Comparison of ENCODE assay signal across 9 cellular contexts in the genomic region with DNA sequence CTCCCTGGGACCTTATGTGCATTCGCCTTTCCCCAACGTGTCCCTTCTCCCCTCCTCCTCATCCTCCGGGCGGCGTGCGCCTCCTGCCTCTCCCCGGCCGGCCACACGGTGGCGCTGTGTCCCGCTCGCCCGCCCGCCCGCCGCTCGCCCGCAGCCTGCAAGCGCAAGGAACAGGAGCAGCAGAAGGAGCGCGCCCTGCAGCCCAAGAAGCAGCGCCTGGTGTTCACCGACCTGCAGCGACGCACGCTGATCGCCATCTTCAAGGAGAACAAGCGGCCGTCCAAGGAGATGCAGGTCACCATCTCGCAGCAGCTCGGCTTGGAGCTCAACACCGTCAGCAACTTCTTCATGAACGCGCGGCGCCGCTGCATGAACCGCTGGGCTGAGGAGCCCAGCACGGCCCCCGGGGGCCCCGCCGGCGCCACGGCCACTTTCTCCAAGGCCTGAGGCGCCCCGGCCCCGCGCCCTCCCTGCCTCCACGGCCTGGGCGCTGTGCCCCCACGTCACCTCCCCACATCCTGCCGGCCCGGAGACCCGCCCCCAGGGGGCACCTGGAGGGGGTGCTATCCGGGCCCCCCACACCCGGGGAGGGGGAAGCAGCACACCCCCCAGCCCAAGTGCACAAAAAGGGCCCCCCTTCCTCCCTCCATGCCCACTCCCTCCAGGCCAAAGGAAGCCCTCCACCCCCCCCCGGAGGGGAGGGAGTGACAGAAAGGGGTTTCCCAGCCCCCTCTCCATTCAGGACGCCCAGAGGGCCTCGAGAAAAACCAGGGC. TPM values are rescaled to one million over a fixed set of nuclear protein-coding genes. Genes with fewer than 3 reads are reported as not detected.
A peak's percentile ranks its signal among the peaks of the same experiment; 100 is the strongest.
DNase-seq lines count a peak whose midpoint lies in the region; ATAC-seq, FAIRE-seq and TF ChIP-seq lines count a peak whose summit lies in the region.
"Had no signal": no experiment of that assay in that cellular context is flagged by ENCODE, and none has a peak within 500 bp of the region (broad histone marks: within the 10 kb centered on the region; RNA-seq: fewer than 3 reads in every experiment).

No MANE protein-coding gene starts in this region.

- TF ChIP-seq RAD21 in A549 (conservative IDR thresholded peaks at IDR 0.05 in 1 of 2, IDR thresholded peaks at IDR 0.05 in 1 of 2), result peak in 1 of 2 experiments; percentile 27; a peak in 1 of 5 replicates

- CTCF ChIA-PET in A549 (lab: Yijun Ruan, JAX), result interaction anchor here (1.0 to 3.0 kb wide), 4 partner anchors 18 to 103 kb away, joined by 3 to 12 read pairs (median 5); no protein-coding TSS in a partner anchor
- CTCF ChIA-PET in RWPE1 (lab: Yijun Ruan, JAX), result interaction anchor here (0.6 to 1.1 kb wide), 4 partner anchors 9 to 216 kb away, joined by 3 to 6 read pairs (median 4); no protein-coding TSS in a partner anchor
- CTCF ChIA-PET in activated CD4-positive, alpha-beta memory T cell treated with anti-CD3 and anti-CD28 coated beads for 36 hours (lab: Charles Lee), result no interaction called here

- POLR2A ChIA-PET in A549 (lab: Yijun Ruan, JAX) (no interaction called here), RWPE1 (lab: Yijun Ruan, JAX; ENCODE audit: low non-redundant PET) (interaction anchor here (0.6 kb wide), 1 partner anchor 54 kb away, joined by 10 read pairs; no protein-coding TSS in a partner anchor)
- POLR2A ChIA-PET in activated CD4-positive, alpha-beta memory T cell treated with anti-CD3 and anti-CD28 coated beads for 36 hours (lab: Charles Lee), result no interaction called here

- TF ChIP-seq POLR2A in A549 (IDR thresholded peaks at IDR 0.05; ENCODE audit: low read length), result no peak

- H3K4me3 ChIP-seq in A549, result no peak overlapping the region
- H3K4me3 ChIP-seq: lung had no signal

- TF ChIP-seq EP300 in A549 (IDR thresholded peaks at IDR 0.05), result no peak

- DNase-seq in A549 (ENCODE audit: low read depth in 1 of 2, low spot score in 1 of 2) (no peak), RWPE1 (ENCODE audit: low spot score) (peak; percentile 53), glomerular visceral epithelial cell (ENCODE audit: extremely low spot score) (peak; percentile 68), A172 (ENCODE audit: low spot score) (no peak), immature natural killer cell (no peak)
- no peak for DNase-seq in activated CD4-positive, alpha-beta memory T cell treated with anti-CD3 and anti-CD28 coated beads for 36 hours

- H3K27ac Mint-ChIP-seq in activated CD4-positive, alpha-beta memory T cell treated with anti-CD3 and anti-CD28 coated beads for 36 hours, result no peak overlapping the region
- H3K27ac Mint-ChIP-seq in immature natural killer cell, result no peak overlapping the region

- no peaks in the 10 kb centered on the region for H3K4me1 Mint-ChIP-seq in activated CD4-positive, alpha-beta memory T cell treated with anti-CD3 and anti-CD28 coated beads for 36 hours (ENCODE audit: low read depth)
- no peaks in the 10 kb centered on the region for H3K4me1 Mint-ChIP-seq in immature natural killer cell

- WGBS in A549 (ENCODE audit: missing lambda C conversion rate), result 57% methylated on average over 19 of the region's 59 CpGs

- ATAC-seq in A549 (peak; percentile 55 to 84; a peak in 3 of 6 replicates), GM18498 (IDR thresholded peaks at IDR 0.05; ENCODE audit: unreplicated experiment) (no peak)

- no peaks in the 10 kb centered on the region for H3K4me1 ChIP-seq in A549

- H3K4me2 ChIP-seq in A549, result no peak overlapping the region

- H3K4me3 Mint-ChIP-seq in activated CD4-positive, alpha-beta memory T cell treated with anti-CD3 and anti-CD28 coated beads for 36 hours, result no peak overlapping the region
- H3K4me3 Mint-ChIP-seq in immature natural killer cell, result no peak overlapping the region

- peaks cover 62% of the 10 kb centered on the region for H3K27me3 Mint-ChIP-seq in activated CD4-positive, alpha-beta memory T cell treated with anti-CD3 and anti-CD28 coated beads for 36 hours
- H3K27me3 Mint-ChIP-seq in immature natural killer cell (ENCODE audit: low read depth in 3 of 3), result peaks cover 20 to 41% (median 39%) of the 10 kb centered on the region in 3 donors

- peaks cover 2% of the 10 kb centered on the region for H3K36me3 Mint-ChIP-seq in activated CD4-positive, alpha-beta memory T cell treated with anti-CD3 and anti-CD28 coated beads for 36 hours
- peaks cover 0 to 8% (median 4%) of the 10 kb centered on the region in 3 donors for H3K36me3 Mint-ChIP-seq in immature natural killer cell

- H3K9me3 ChIP-seq in A549, result peaks cover 20% of the 10 kb centered on the region

- H3K9me3 Mint-ChIP-seq in activated CD4-positive, alpha-beta memory T cell treated with anti-CD3 and anti-CD28 coated beads for 36 hours, result peaks cover 15% of the 10 kb centered on the region
- H3K9me3 Mint-ChIP-seq in immature natural killer cell, result peaks cover 2 to 15% (median 10%) of the 10 kb centered on the region in 6 donors

- peak; percentile 15; the same call in 1 of the 3 replicates for TF ChIP-seq CTCF in A549 (IDR thresholded peaks at IDR 0.05)
- peak; percentile 46; the same call in 1 of the 2 replicates for TF ChIP-seq CTCF in GM12874 (IDR thresholded peaks at IDR 0.05; ENCODE audit: insufficient read depth, low read depth, low read length)
- TF ChIP-seq CTCF in RWPE1 (conservative IDR thresholded peaks at IDR 0.05; ENCODE audit: low read depth), result peak; percentile 78

- intact Hi-C loops in activated CD4-positive, alpha-beta memory T cell treated with anti-CD3 and anti-CD28 coated beads for 36 hours (cut with micrococcal nuclease), result no loop called here

- FAIRE-seq in A549 (lab: Jason Lieb, UNC), result no peak

- no peak overlapping the region; a peak in 1 of 6 replicates for H3K27ac ChIP-seq in A549
- peak overlapping the region; percentile 96 for H3K27ac ChIP-seq in RWPE1

TF ChIP-seq in A549, 52 proteins besides CTCF, POLR2A, EP300 and RAD21:
- TF ChIP-seq CBX2 (IDR thresholded peaks at IDR 0.05; ENCODE audit: borderline replicate concordance, low read depth) (no peak), SMC3 (IDR thresholded peaks at IDR 0.05) (0 out of 3 replicates have a peak, but pooled peaks have one; percentile 8), NFE2L2 (conservative IDR thresholded peaks at IDR 0.05; ENCODE audit: low read length) (no peak), GATA3 (IDR thresholded peaks at IDR 0.05; ENCODE audit: borderline replicate concordance) (no peak), NR3C1 (IDR thresholded peaks at IDR 0.05) (no peak), ZNF302 (CRISPR knock-in tag; IDR thresholded peaks at IDR 0.05) (no peak), JUNB (IDR thresholded peaks at IDR 0.05) (no peak), HOXB5 (CRISPR knock-in tag; IDR thresholded peaks at IDR 0.05) (no peak)
- TF ChIP-seq, protein P1, sequence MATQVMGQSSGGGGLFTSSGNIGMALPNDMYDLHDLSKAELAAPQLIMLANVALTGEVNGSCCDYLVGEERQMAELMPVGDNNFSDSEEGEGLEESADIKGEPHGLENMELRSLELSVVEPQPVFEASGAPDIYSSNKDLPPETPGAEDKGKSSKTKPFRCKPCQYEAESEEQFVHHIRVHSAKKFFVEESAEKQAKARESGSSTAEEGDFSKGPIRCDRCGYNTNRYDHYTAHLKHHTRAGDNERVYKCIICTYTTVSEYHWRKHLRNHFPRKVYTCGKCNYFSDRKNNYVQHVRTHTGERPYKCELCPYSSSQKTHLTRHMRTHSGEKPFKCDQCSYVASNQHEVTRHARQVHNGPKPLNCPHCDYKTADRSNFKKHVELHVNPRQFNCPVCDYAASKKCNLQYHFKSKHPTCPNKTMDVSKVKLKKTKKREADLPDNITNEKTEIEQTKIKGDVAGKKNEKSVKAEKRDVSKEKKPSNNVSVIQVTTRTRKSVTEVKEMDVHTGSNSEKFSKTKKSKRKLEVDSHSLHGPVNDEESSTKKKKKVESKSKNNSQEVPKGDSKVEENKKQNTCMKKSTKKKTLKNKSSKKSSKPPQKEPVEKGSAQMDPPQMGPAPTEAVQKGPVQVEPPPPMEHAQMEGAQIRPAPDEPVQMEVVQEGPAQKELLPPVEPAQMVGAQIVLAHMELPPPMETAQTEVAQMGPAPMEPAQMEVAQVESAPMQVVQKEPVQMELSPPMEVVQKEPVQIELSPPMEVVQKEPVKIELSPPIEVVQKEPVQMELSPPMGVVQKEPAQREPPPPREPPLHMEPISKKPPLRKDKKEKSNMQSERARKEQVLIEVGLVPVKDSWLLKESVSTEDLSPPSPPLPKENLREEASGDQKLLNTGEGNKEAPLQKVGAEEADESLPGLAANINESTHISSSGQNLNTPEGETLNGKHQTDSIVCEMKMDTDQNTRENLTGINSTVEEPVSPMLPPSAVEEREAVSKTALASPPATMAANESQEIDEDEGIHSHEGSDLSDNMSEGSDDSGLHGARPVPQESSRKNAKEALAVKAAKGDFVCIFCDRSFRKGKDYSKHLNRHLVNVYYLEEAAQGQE (IDR thresholded peaks at IDR 0.05), result no peak

RNA-seq across cellular contexts. Expression of a gene that starts 21.9 kb away (rescaled TPM):
- polyA plus RNA-seq in A549 (2011; rRNA removed) (not detected in 2 replicates), A549 (2017; fragmentation: RNase III; extraction: RNeasy Plus Mini Kit Qiagen cat#74134 plus additional on column Dnase treatment) (0.01 TPM in 1 of 3 replicates, not detected in the others), immature natural killer cell (not detected)
- not detected in 2 replicates for polyA plus RNA-seq in A549 (2012; cell fraction: cytosol; rRNA removed)
- polyA plus RNA-seq in A549 (2012; cell fraction: nucleus; rRNA removed), result not detected in 2 replicates
- not detected in 2 replicates for polyA minus RNA-seq in A549 (2011; rRNA and poly(A)+ RNA removed)
- not detected for total RNA-seq in activated CD4-positive, alpha-beta memory T cell treated with anti-CD3 and anti-CD28 coated beads for 36 hours
- total RNA-seq in A172 (2014; rRNA removed; shearing (Covaris generic)), result not detected in 2 replicates
- total RNA-seq: lung had no signal
- polyA plus RNA-seq: lung had no signal

RNA-seq across cellular contexts. Expression of a gene that starts 36.9 kb away (rescaled TPM):
- 2.7 and 4.7 TPM in 2 replicates for polyA plus RNA-seq in A549 (2011; rRNA removed)
- 4.8 and 6.9 TPM in 2 replicates for polyA plus RNA-seq in A549 (2012; cell fraction: cytosol; rRNA removed)
- 19.2 and 19.8 TPM in 2 replicates for polyA plus RNA-seq in A549 (2012; cell fraction: nucleus; rRNA removed)
- 3.2 to 4.2 TPM (median 3.9 TPM) in 3 replicates for polyA plus RNA-seq in A549 (2017; fragmentation: RNase III; extraction: RNeasy Plus Mini Kit Qiagen cat#74134 plus additional on column Dnase treatment)
- polyA minus RNA-seq in A549 (2011; rRNA and poly(A)+ RNA removed), result 4.5 and 6.4 TPM in 2 replicates
- 1 to 10 TPM; 9.6 to 10.0 TPM for total RNA-seq in activated CD4-positive, alpha-beta memory T cell treated with anti-CD3 and anti-CD28 coated beads for 36 hours
- 8.6 and 12.4 TPM in 2 replicates for total RNA-seq in A172 (2014; rRNA removed; shearing (Covaris generic))
- 1 to 10 TPM; 1.7 to 3.3 (median 3.1) TPM for polyA plus RNA-seq in immature natural killer cell

Comparison
In these comparisons a context has a peak if more than half of its experiments do, and no peak if none do; other contexts are left out.
1. DNase-seq: peak in RWPE1 (single experiment) and glomerular visceral epithelial cell (single experiment); none in A549 (0 of 2), activated CD4-positive, alpha-beta memory T cell treated with anti-CD3 and anti-CD28 coated beads for 36 hours (single experiment), A172 (single experiment) and immature natural killer cell (0 of 3).
2. CTCF ChIP-seq: peak in every context shown above with its lines; median percentile 78 in RWPE1; 46 in GM12874; 15 in A549.